Comparison of ENCODE assay signal across 36 cellular contexts in the genomic region with DNA sequence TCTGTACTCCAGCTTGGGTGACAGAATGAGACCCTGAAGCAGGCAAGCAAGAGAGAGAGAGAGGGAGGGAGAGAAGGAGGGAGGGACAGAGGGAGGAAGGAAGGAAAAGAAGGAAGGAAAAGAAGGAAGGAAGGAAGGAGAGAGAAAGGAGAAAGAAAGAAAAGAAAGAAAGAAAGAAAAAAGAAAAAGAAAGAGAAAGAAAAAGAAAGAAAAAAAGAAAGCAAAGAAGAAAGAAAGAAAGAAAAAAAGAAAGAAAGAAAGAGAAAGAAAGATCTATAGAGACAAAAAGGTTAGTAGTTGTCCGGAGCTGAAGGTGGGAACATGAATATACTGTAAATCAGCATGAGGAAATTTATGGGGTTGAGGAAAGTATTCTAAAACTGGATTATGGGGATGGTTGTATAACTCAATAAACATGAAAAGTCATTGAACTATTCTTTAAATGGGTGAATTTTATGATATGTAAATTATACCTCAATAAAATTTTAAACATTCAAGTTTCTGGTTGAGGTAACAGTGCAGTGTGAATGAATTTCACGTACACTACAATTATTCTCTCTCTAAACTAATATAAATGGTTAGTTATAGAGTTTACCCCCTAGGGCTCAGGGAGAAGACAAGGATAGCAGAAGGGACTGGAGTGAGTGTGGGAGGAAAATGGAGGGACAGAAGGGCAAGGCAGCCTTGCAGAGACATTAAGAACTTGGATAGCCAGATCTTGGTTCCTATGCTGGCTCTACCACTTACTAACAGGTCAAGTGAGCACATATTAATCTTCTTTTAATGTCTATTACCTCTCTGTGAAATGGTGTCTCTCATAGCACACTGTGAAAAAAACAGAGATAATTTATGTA. TPM values are rescaled to one million over a fixed set of nuclear protein-coding genes. Genes with fewer than 3 reads are reported as not detected.
"Had no signal": no experiment of that assay in that cellular context is flagged by ENCODE, and none has a peak within 500 bp of the region (broad histone marks: within the 10 kb centered on the region; RNA-seq: fewer than 3 reads in every experiment).

No MANE protein-coding gene starts in this region.

- H3K27ac Mint-ChIP-seq: activated CD4-positive, alpha-beta memory T cell treated with anti-CD3 and anti-CD28 coated beads for 36 hours; activated CD4-positive, alpha-beta T cell treated with anti-CD3 and anti-CD28 coated beads for 36 hours; activated CD4-positive, alpha-beta T cell treated with anti-CD3 and anti-CD28 coated beads, Interleukin-2, amount 10 ng/mL, durations not matched to agents 24 days and 14 days; activated naive CD4-positive, alpha-beta T cell treated with anti-CD3 and anti-CD28 coated beads for 36 hours; activated naive CD4-positive, alpha-beta T cell treated with anti-CD3 and anti-CD28 coated beads, Interleukin-2, amount 50 U/mL, for 24 hours; activated naive CD8-positive, alpha-beta T cell treated with anti-CD3 and anti-CD28 coated beads for 36 hours; activated naive CD8-positive, alpha-beta T cell treated with anti-CD3 and anti-CD28 coated beads, Interleukin-2, amount 50 U/mL, for 24 hours; activated T-helper 1 cell treated with anti-CD3 and anti-CD28 coated beads, Interleukin-12 subunit alpha, Interleukin-12 subunit beta, Interleukin-2, Interleukin-4 antibody, amounts not matched to agents 30 ng/mL and 10 ng/mL and 1 ng/mL, durations not matched to agents 14 hours and 24 hours and 36 hours; activated T-helper 2 cell treated with anti-CD3 and anti-CD28 coated beads, Interferon-gamma antibody, Interleukin-2, Interleukin-4, amounts not matched to agents 10 μg/mL and 5 μg/mL and 100 μg/mL, durations not matched to agents 14 hours and 24 hours and 36 hours; effector memory CD8-positive, alpha-beta T cell; T-helper 17 cell; T-helper 2 cell treated with Interferon-gamma antibody and Interleukin-4, amounts not matched to agents 5 μg/mL and 100 μg/mL, for 36 hours had no signal

- H3K27me3 ChIP-seq: body of pancreas, gastroesophageal sphincter had no signal

- H3K36me3 ChIP-seq: adrenal gland, esophagus squamous epithelium, gastroesophageal sphincter, heart right ventricle, WERI-Rb-1 had no signal

- H3K27ac ChIP-seq: adrenal gland, body of pancreas, esophagus squamous epithelium, gastroesophageal sphincter, heart right ventricle, WERI-Rb-1 had no signal

- H3K9me3 ChIP-seq: adrenal gland, body of pancreas, esophagus squamous epithelium, gastroesophageal sphincter, heart right ventricle had no signal

- H3K9me3 Mint-ChIP-seq: activated CD4-positive, alpha-beta T cell treated with anti-CD3 and anti-CD28 coated beads, Interleukin-2, amount 10 ng/mL, durations not matched to agents 24 days and 14 days; activated naive CD4-positive, alpha-beta T cell treated with anti-CD3 and anti-CD28 coated beads for 36 hours; activated naive CD4-positive, alpha-beta T cell treated with anti-CD3 and anti-CD28 coated beads, Interleukin-2, amount 50 U/mL, for 24 hours; activated naive CD8-positive, alpha-beta T cell treated with anti-CD3 and anti-CD28 coated beads for 36 hours; activated naive CD8-positive, alpha-beta T cell treated with anti-CD3 and anti-CD28 coated beads, Interleukin-2, amount 50 U/mL, for 24 hours; activated T-helper 1 cell treated with anti-CD3 and anti-CD28 coated beads, Interleukin-12 subunit alpha, Interleukin-12 subunit beta, Interleukin-2, Interleukin-4 antibody, amounts not matched to agents 30 ng/mL and 10 ng/mL and 1 ng/mL, durations not matched to agents 14 hours and 24 hours and 36 hours; activated T-helper 2 cell treated with anti-CD3 and anti-CD28 coated beads, Interferon-gamma antibody, Interleukin-2, Interleukin-4, amounts not matched to agents 10 μg/mL and 5 μg/mL and 100 μg/mL, durations not matched to agents 14 hours and 24 hours and 36 hours; effector memory CD8-positive, alpha-beta T cell; T-helper 2 cell treated with Interferon-gamma antibody and Interleukin-4, amounts not matched to agents 5 μg/mL and 100 μg/mL, for 36 hours had no signal

- ATAC-seq: activated CD4-positive, alpha-beta T cell treated with anti-CD3 and anti-CD28 coated beads for 36 hours; activated naive CD8-positive, alpha-beta T cell treated with anti-CD3 and anti-CD28 coated beads, Interleukin-2, amount 50 U/mL, for 24 hours; body of pancreas; effector memory CD8-positive, alpha-beta T cell; gastroesophageal sphincter; heart right ventricle; T-helper 17 cell had no signal

- FAIRE-seq: colon had no signal

- H3K4me3 Mint-ChIP-seq: activated CD4-positive, alpha-beta memory T cell treated with anti-CD3 and anti-CD28 coated beads for 36 hours; activated CD4-positive, alpha-beta T cell treated with anti-CD3 and anti-CD28 coated beads for 36 hours; activated CD4-positive, alpha-beta T cell treated with anti-CD3 and anti-CD28 coated beads, Interleukin-2, amount 10 ng/mL, durations not matched to agents 24 days and 14 days; activated naive CD4-positive, alpha-beta T cell treated with anti-CD3 and anti-CD28 coated beads for 36 hours; activated naive CD4-positive, alpha-beta T cell treated with anti-CD3 and anti-CD28 coated beads, Interleukin-2, amount 50 U/mL, for 24 hours; activated naive CD8-positive, alpha-beta T cell treated with anti-CD3 and anti-CD28 coated beads for 36 hours; activated naive CD8-positive, alpha-beta T cell treated with anti-CD3 and anti-CD28 coated beads, Interleukin-2, amount 50 U/mL, for 24 hours; activated T-helper 1 cell treated with anti-CD3 and anti-CD28 coated beads, Interleukin-12 subunit alpha, Interleukin-12 subunit beta, Interleukin-2, Interleukin-4 antibody, amounts not matched to agents 30 ng/mL and 10 ng/mL and 1 ng/mL, durations not matched to agents 14 hours and 24 hours and 36 hours; effector memory CD8-positive, alpha-beta T cell; T-helper 17 cell; T-helper 2 cell treated with Interferon-gamma antibody and Interleukin-4, amounts not matched to agents 5 μg/mL and 100 μg/mL, for 36 hours had no signal

- H3K4me3 ChIP-seq: adrenal gland, body of pancreas, esophagus squamous epithelium, gastroesophageal sphincter, heart right ventricle had no signal

- H3K4me1 Mint-ChIP-seq: activated CD4-positive, alpha-beta T cell treated with anti-CD3 and anti-CD28 coated beads for 36 hours; activated CD4-positive, alpha-beta T cell treated with anti-CD3 and anti-CD28 coated beads, Interleukin-2, amount 10 ng/mL, durations not matched to agents 24 days and 14 days; activated naive CD4-positive, alpha-beta T cell treated with anti-CD3 and anti-CD28 coated beads, Interleukin-2, amount 50 U/mL, for 24 hours; activated naive CD8-positive, alpha-beta T cell treated with anti-CD3 and anti-CD28 coated beads for 36 hours; activated naive CD8-positive, alpha-beta T cell treated with anti-CD3 and anti-CD28 coated beads, Interleukin-2, amount 50 U/mL, for 24 hours; T-helper 17 cell had no signal

- DNase-seq: activated CD4-positive, alpha-beta memory T cell treated with anti-CD3 and anti-CD28 coated beads for 36 hours; activated CD4-positive, alpha-beta T cell treated with anti-CD3 and anti-CD28 coated beads for 36 hours; activated CD4-positive, alpha-beta T cell treated with anti-CD3 and anti-CD28 coated beads, Interleukin-2, amount 10 ng/mL, durations not matched to agents 24 days and 14 days; activated CD4-positive, CD25-positive, alpha-beta regulatory T cell; activated CD4-positive, CD25-positive, alpha-beta regulatory T cell treated with anti-CD3 and anti-CD28 coated beads, Interleukin-2, amount 50 U/mL, for 72 hours; activated CD8-positive, alpha-beta memory T cell treated with anti-CD3 and anti-CD28 coated beads for 24 hours; activated CD8-positive, alpha-beta memory T cell treated with anti-CD3 and anti-CD28 coated beads, Interleukin-2, amount 50 U/mL, for 4 hours; activated effector memory CD4-positive, alpha-beta T cell treated with anti-CD3 and anti-CD28 coated beads, Interleukin-2, amount 50 U/mL, for 16 hours; activated naive CD4-positive, alpha-beta T cell treated with anti-CD3 and anti-CD28 coated beads for 36 hours; activated naive CD8-positive, alpha-beta T cell treated with anti-CD3 and anti-CD28 coated beads for 36 hours; activated naive CD8-positive, alpha-beta T cell treated with anti-CD3 and anti-CD28 coated beads, Interleukin-2, amount 50 U/mL, for 24 hours; activated T-cell treated with anti-CD3 and anti-CD28 coated beads, Interleukin-2, amount 50 U/mL, for 1 hour; activated T-cell treated with anti-CD3 and anti-CD28 coated beads, Interleukin-2, amount 50 U/mL, for 48 hours; adrenal gland; amygdala; aorta; body of pancreas; caudate nucleus; cortex of kidney; dermis blood vessel endothelial cell; effector CD4-positive, alpha-beta T cell; effector memory CD8-positive, alpha-beta T cell; erythroblast; esophagus squamous epithelium; foreskin melanocyte; heart right ventricle; T-helper 1 cell; T-helper 17 cell; T1000; WERI-Rb-1 had no signal

- H3K4me1 ChIP-seq: adrenal gland, body of pancreas, esophagus squamous epithelium, gastroesophageal sphincter, heart right ventricle had no signal

- H3K36me3 Mint-ChIP-seq: activated CD4-positive, alpha-beta memory T cell treated with anti-CD3 and anti-CD28 coated beads for 36 hours; activated naive CD4-positive, alpha-beta T cell treated with anti-CD3 and anti-CD28 coated beads, Interleukin-2, amount 50 U/mL, for 24 hours; activated naive CD8-positive, alpha-beta T cell treated with anti-CD3 and anti-CD28 coated beads for 36 hours had no signal

RNA-seq across cellular contexts. Expression of a gene that starts 24.8 kb away (rescaled TPM):
- total RNA-seq: activated CD4-positive, alpha-beta memory T cell treated with anti-CD3 and anti-CD28 coated beads for 36 hours; activated CD4-positive, alpha-beta T cell treated with anti-CD3 and anti-CD28 coated beads for 36 hours; activated CD4-positive, alpha-beta T cell treated with anti-CD3 and anti-CD28 coated beads, Interleukin-2, amount 10 ng/mL, durations not matched to agents 24 days and 14 days; activated naive CD4-positive, alpha-beta T cell treated with anti-CD3 and anti-CD28 coated beads for 36 hours; activated naive CD8-positive, alpha-beta T cell treated with anti-CD3 and anti-CD28 coated beads for 36 hours; activated T-helper 1 cell treated with anti-CD3 and anti-CD28 coated beads, Interleukin-12 subunit alpha, Interleukin-12 subunit beta, Interleukin-2, Interleukin-4 antibody, amounts not matched to agents 30 ng/mL and 10 ng/mL and 1 ng/mL, durations not matched to agents 14 hours and 24 hours and 36 hours; activated T-helper 2 cell treated with anti-CD3 and anti-CD28 coated beads, Interferon-gamma antibody, Interleukin-2, Interleukin-4, amounts not matched to agents 10 μg/mL and 5 μg/mL and 100 μg/mL, durations not matched to agents 14 hours and 24 hours and 36 hours; T-helper 17 cell had no signal
